In the genomic region with DNA sequence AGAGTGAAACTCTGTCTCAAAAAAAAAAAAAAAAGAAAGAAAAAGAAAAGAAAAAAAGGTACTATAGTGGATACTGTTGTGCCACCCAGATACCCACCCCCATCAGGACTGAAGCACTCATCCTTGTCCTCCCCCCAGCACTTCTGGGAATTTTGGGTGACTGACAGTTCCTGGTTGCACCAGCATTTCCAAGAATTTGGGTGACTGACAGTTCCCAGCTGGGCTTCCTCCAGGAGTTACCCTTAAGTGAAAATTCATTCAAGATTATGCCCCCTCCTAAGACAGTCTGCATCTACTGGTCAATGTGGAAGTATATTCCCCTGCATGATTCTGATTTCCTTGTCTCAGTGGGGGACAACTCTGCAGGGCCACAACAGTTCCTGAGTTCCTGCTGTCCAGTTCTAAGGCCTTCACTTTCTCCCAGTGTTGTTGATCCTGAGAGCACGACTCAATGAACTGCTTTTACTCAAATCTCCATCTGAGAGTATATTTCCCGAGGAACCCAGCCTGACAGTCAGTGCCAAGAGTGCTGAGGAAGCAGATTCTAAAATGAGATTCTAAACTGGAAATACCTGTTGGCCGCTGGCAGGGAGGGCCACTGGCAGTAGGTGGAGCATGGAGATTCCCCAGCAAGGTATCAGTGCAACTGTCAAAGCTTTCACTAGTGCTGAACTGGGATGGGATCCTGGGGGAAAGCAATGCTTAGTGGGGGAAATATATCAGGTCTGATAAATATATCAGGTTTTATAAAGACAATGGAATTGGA, we compare ENCODE assay signal across 1 cellular context.
TF ChIP-seq lines count a peak whose summit lies in the region.

No MANE protein-coding gene starts in this region.

TF ChIP-seq in K562, 482 proteins besides CTCF, POLR2A, EP300 and RAD21 (continued from another document):
- TF ChIP-seq, protein P1, sequence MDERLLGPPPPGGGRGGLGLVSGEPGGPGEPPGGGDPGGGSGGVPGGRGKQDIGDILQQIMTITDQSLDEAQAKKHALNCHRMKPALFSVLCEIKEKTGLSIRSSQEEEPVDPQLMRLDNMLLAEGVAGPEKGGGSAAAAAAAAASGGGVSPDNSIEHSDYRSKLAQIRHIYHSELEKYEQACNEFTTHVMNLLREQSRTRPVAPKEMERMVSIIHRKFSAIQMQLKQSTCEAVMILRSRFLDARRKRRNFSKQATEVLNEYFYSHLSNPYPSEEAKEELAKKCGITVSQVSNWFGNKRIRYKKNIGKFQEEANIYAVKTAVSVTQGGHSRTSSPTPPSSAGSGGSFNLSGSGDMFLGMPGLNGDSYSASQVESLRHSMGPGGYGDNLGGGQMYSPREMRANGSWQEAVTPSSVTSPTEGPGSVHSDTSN (CRISPR knock-in tag; IDR thresholded peaks at IDR 0.05; ENCODE audit: low read depth) = no peak
- TF ChIP-seq, protein P1 (tag; conservative IDR thresholded peaks at IDR 0.05; ENCODE audit: low read depth) = peak; percentile 76
- TF ChIP-seq C11orf30 (IDR thresholded peaks at IDR 0.05; ENCODE audit: low read depth) = peak; percentile 91
